8 cellular contexts compared by ENCODE assay signal in the genomic region with DNA sequence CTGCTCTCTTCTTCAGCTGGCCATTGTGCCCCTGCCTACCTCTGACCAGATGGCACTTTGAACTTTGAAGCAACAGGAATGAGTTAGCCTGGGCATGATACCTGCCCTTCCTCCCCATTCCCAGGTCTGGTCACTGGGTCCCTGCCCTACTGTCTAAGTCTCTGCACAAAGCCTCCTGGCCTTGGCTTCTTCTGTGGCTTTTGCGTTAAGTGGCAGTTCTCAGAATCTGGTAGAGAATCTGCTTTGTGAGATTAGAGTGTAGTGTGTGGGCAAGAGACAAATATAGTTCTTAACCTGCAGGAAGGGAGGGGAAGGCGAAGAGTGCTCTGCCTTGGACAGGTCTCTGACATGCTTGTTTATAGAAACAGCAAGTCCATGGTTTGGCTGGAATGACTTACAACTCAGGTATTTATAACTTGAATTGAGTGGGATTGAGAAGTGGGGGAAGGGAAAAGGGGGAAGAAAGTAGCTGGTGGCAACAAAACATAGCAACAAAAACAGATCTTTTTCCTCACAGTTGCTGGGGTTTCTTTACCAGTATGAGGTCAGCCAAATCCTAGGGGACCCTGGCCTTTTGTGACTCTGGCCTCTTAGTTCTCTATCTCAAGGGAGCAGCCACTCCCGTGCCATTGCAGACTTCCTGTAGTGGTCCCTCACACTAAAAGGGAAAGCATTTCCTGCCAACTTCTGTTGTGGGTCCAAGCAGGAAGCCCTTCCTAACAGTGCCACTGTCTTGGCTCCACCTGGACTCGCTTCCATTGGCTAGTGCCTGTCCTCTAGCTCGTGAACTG. TPM values are rescaled to one million over a fixed set of nuclear protein-coding genes. Genes with fewer than 3 reads are reported as not detected.
DNase-seq lines count a peak whose midpoint lies in the region; ATAC-seq and TF ChIP-seq lines count a peak whose summit lies in the region.

No MANE protein-coding gene starts in this region.

- H3K4me1 Mint-ChIP-seq in Caco-2 (ENCODE audit: low read depth, unreplicated experiment) = peaks cover 31% of the 10 kb centered on the region
- peaks cover 36 to 58% (median 53%) of the 10 kb centered on the region in 4 donors for H3K4me1 Mint-ChIP-seq in naive thymus-derived CD8-positive, alpha-beta T cell

- no peaks in the 10 kb centered on the region for H3K9me3 Mint-ChIP-seq in Caco-2 (ENCODE audit: unreplicated experiment)
- H3K9me3 Mint-ChIP-seq in naive thymus-derived CD8-positive, alpha-beta T cell = no peaks in the 10 kb centered on the region

- DNase-seq in Caco-2 = no peak
- peak; percentile 57 for DNase-seq in NCI-H226
- no peak for DNase-seq in dorsolateral prefrontal cortex
- no peak for DNase-seq in naive thymus-derived CD8-positive, alpha-beta T cell
- DNase-seq in DMS 273 treated with DMSO at 0.1 percent for 48 hours (lab: John Stamatoyannopoulos, UW) = no peak
- DNase-seq in posterior vena cava (ENCODE audit: low spot score) = no peak

- H3K27me3 ChIP-seq in Caco-2 (replicated peaks; ENCODE audit: control insufficient read depth, insufficient read depth, low read length) (no peaks in the 10 kb centered on the region), dorsolateral prefrontal cortex (no peaks in the 10 kb centered on the region)

- H3K9me3 ChIP-seq in Caco-2 = no peaks in the 10 kb centered on the region

- no peak overlapping the region for H3K4me3 Mint-ChIP-seq in Caco-2 (ENCODE audit: unreplicated experiment)
- peak overlapping the region in 8 of 10 donors; percentile 1 to 77 (median 26) for H3K4me3 Mint-ChIP-seq in naive thymus-derived CD8-positive, alpha-beta T cell

- no peaks in the 10 kb centered on the region for H3K36me3 ChIP-seq in Caco-2 (ENCODE audit: control insufficient read depth, insufficient read depth, low read length)

- H3K4me3 ChIP-seq in Caco-2 (ENCODE audit: low read depth, low read length) (no peak overlapping the region), dorsolateral prefrontal cortex (no peak overlapping the region)

- peak in 1 of 2 donors; percentile 9 for ATAC-seq in naive thymus-derived CD8-positive, alpha-beta T cell
- ATAC-seq in GM18505 (IDR thresholded peaks at IDR 0.05; ENCODE audit: unreplicated experiment) (no peak), HG03135 (IDR thresholded peaks at IDR 0.05; ENCODE audit: unreplicated experiment) (no peak)

- H3K4me1 ChIP-seq in Caco-2 = peaks cover 36% of the 10 kb centered on the region

- H3K27me3 Mint-ChIP-seq in Caco-2 (ENCODE audit: insufficient read depth, unreplicated experiment) = no peaks in the 10 kb centered on the region
- no peaks in the 10 kb centered on the region for H3K27me3 Mint-ChIP-seq in naive thymus-derived CD8-positive, alpha-beta T cell

- intact Hi-C loops in Caco-2 (cut with micrococcal nuclease; ENCODE audit: unreplicated experiment) = no loop called here
- intact Hi-C loops in dorsolateral prefrontal cortex (cut with DNase I) = no loop called here
- intact Hi-C loops in posterior vena cava (cut with DNase I) = no loop called here

- CTCF ChIA-PET in Caco-2 (lab: Charles Lee) = no interaction called here

- no peak for TF ChIP-seq POLR2A in GM18505 (IDR thresholded peaks at IDR 0.05; ENCODE audit: borderline replicate concordance, extremely low read depth, insufficient read depth, insufficient read length)

- no TSS peak for BruUV-seq in Caco-2 (replicated peaks; lab: Mats Ljungman, UMichigan)

- peaks cover 5% of the 10 kb centered on the region for H3K36me3 Mint-ChIP-seq in Caco-2 (ENCODE audit: insufficient read depth, unreplicated experiment)
- no peaks in the 10 kb centered on the region for H3K36me3 Mint-ChIP-seq in naive thymus-derived CD8-positive, alpha-beta T cell

- peak overlapping the region; percentile 39 for H3K27ac Mint-ChIP-seq in Caco-2 (ENCODE audit: unreplicated experiment)
- H3K27ac Mint-ChIP-seq in naive thymus-derived CD8-positive, alpha-beta T cell = peak overlapping the region in 8 of 10 donors; percentile 1 to 80 (median 41)

- H3K27ac ChIP-seq in dorsolateral prefrontal cortex = peak overlapping the region in 41 of 59 donors; percentile 1 to 87 (median 47)

- no peak for TF ChIP-seq CTCF in Caco-2 (IDR thresholded peaks at IDR 0.05; ENCODE audit: insufficient read depth in 1 of 2, low read depth in 1 of 2, low read length in 1 of 2, severe bottlenecking in 1 of 2, unreplicated experiment in 1 of 2)
- no peak for TF ChIP-seq CTCF in dorsolateral prefrontal cortex (IDR thresholded peaks at IDR 0.05 in 54 of 56, conservative IDR thresholded peaks at IDR 0.05 in 2 of 56; ENCODE audit: low read depth in 1 of 56, partially characterized antibody in 56 of 56)

- POLR2A ChIA-PET in Caco-2 (lab: Charles Lee) = interaction anchor here (0.7 kb wide), 1 partner anchor 53 kb away, joined by 3 read pairs; no protein-coding TSS in a partner anchor
- POLR2A ChIA-PET in naive thymus-derived CD8-positive, alpha-beta T cell (lab: Charles Lee) = interaction anchor here (1.6 kb wide), 1 partner anchor 17 kb away, joined by 3 read pairs; no protein-coding TSS in a partner anchor

RNA-seq across cellular contexts. Expression of a gene that starts 16.7 kb away (rescaled TPM):
- 16.2 and 23.0 TPM in 2 replicates for total RNA-seq in Caco-2 (2022)
- 100 to 1,000 TPM in 22 of 120 experiments, 10 to 100 TPM in 98; 50.5 to 136 (median 77.6) TPM for total RNA-seq in dorsolateral prefrontal cortex
- total RNA-seq in naive thymus-derived CD8-positive, alpha-beta T cell = 10 to 100 TPM; 36.0 to 39.8 TPM
- polyA plus RNA-seq in naive thymus-derived CD8-positive, alpha-beta T cell = 1 to 10 TPM; 1.5 to 4.0 (median 2.4) TPM
- total RNA-seq in posterior vena cava = 10 to 100 TPM; 26.5 to 27.9 TPM

RNA-seq across cellular contexts. Expression of a gene that starts 36.9 kb away (rescaled TPM):
- total RNA-seq in Caco-2 (2022) = 10.9 and 12.2 TPM in 2 replicates
- 10 to 100 TPM; 13.4 to 55.9 (median 25.6) TPM for total RNA-seq in dorsolateral prefrontal cortex
- 10 to 100 TPM; 60.2 to 81.4 TPM for total RNA-seq in naive thymus-derived CD8-positive, alpha-beta T cell
- 10 to 100 TPM; 19.1 to 22.6 (median 20.8) TPM for polyA plus RNA-seq in naive thymus-derived CD8-positive, alpha-beta T cell
- total RNA-seq in posterior vena cava = 10 to 100 TPM in 1 of 2 donors, 1 to 10 TPM in 1; 4.9 to 13.8 TPM

RNA-seq across cellular contexts. Expression of a gene that starts 47.7 kb away (rescaled TPM):
- total RNA-seq in Caco-2 (2022) = 5.8 and 6.0 TPM in 2 replicates
- 10 to 100 TPM in 111 of 120 experiments, 1 to 10 TPM in 9; 5.4 to 41.6 (median 19.1) TPM for total RNA-seq in dorsolateral prefrontal cortex
- total RNA-seq in naive thymus-derived CD8-positive, alpha-beta T cell = 10 to 100 TPM; 40.1 to 64.9 TPM
- 1 to 10 TPM in 2 of 3 donors, under 1 TPM in 1; 0.82 to 2.9 (median 1.1) TPM for polyA plus RNA-seq in naive thymus-derived CD8-positive, alpha-beta T cell
- total RNA-seq in posterior vena cava = 1 to 10 TPM; 1.5 to 4.0 TPM
